Comparison of ENCODE assay signal across 8 cellular contexts in the genomic region with DNA sequence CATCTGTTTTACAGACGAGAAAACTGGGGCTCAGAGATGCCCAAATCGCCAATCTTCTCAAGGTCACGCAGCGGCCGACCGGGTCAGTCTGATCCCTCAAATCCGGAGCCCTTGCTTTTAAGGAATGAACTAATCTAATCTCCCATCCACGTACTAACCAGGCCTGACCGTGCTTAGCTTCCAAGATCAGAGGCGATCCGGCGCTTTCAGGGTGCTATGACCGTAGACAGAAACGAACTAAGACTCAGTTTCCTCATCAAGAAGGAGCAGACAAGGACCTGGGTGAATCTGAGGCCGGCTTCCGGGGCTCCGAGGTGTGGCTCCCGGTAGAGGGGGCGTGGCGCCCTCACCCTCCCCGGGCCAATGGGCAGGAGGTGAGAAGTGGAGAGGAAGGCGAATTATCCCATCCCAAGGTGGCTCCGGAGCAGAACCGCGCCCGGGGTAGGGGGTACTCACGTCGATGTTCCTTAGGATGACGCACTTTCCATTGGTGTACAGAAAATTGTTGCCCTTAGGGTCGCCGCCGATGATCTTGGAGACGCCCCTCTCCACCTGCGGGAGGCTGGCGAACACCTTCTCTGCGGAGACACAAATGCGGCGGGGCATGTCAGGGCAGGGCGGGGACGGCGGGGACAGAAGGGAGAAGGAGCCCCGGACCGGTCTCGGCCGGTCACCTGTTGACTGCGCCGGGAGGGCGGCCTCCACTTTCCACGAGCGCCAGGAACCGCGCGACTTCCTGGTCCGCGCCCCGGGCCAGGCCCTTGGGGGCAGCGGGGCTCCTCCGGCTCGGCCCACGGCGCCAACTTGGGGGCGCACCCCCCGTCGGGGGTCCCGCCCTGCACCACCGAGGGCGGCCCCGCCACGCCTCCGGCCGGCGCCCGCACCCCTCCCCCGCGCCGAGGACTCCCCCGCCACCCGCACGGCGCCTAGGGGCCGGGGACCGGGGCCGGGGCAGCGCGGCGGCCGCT. TPM values are rescaled to one million over a fixed set of nuclear protein-coding genes. Genes with fewer than 3 reads are reported as not detected.
DNase-seq lines count a peak whose midpoint lies in the region; ATAC-seq and TF ChIP-seq lines count a peak whose summit lies in the region.

No MANE protein-coding gene starts in this region.

- H3K27ac ChIP-seq in Panc1 (ENCODE audit: low read length) (peak overlapping the region; percentile 85), psoas muscle (peak overlapping the region; percentile 97)

- no TSS peak for BruUV-seq in Panc1 (replicated peaks; lab: Mats Ljungman, UMichigan)

- in situ Hi-C loops in Panc1 (cut with HindIII; ENCODE audit: low pct_unique_long_range_greater_than_20kb, low sequenced_read_pairs): no loop called here

- no peaks in the 10 kb centered on the region for H3K27me3 ChIP-seq in Panc1 (ENCODE audit: control insufficient read depth, insufficient read depth, low read length)
- no peaks in the 10 kb centered on the region for H3K27me3 ChIP-seq in psoas muscle (ENCODE audit: insufficient read depth in 3 of 3, low read length in 2 of 3)

- H3K9me3 ChIP-seq in Panc1 (ENCODE audit: control insufficient read depth, insufficient read depth, low read depth, low read length): no peaks in the 10 kb centered on the region
- no peaks in the 10 kb centered on the region for H3K9me3 ChIP-seq in psoas muscle

- intact Hi-C loops in Panc1 (cut with micrococcal nuclease; ENCODE audit: unreplicated experiment): no loop called here
- intact Hi-C loops in Right ventricle myocardium superior (cut with DNase I): no loop called here
- intact Hi-C loops in psoas muscle (cut with DNase I): loop anchor here in 1 of 2 donors (5.0 kb wide), 1 partner anchor 34 kb away; no protein-coding TSS in a partner anchor

- CTCF ChIA-PET in Panc1 (lab: Charles Lee): no interaction called here

- H3K36me3 ChIP-seq in Panc1 (ENCODE audit: control insufficient read depth, insufficient read depth, low read length) (peaks cover 10% of the 10 kb centered on the region), psoas muscle (ENCODE audit: insufficient read depth in 1 of 2, low read depth in 1 of 2) (peaks cover 14 to 47% of the 10 kb centered on the region in 2 donors)

- H3K4me3 ChIP-seq in AG10803 (ENCODE audit: low read length) (peak overlapping the region; percentile 82), Panc1 (ENCODE audit: low read depth in 2 of 2, low read length in 2 of 2) (peak overlapping the region; percentile 71 to 77), psoas muscle (peak overlapping the region; percentile 90)

- H3K4me1 ChIP-seq in Panc1 (ENCODE audit: control insufficient read depth, insufficient read depth, low read length) (peaks cover 12% of the 10 kb centered on the region), psoas muscle (peaks cover 46% of the 10 kb centered on the region)

- ATAC-seq in GM18909 (IDR thresholded peaks at IDR 0.05; ENCODE audit: poor library complexity, unreplicated experiment) (peak; percentile 35), HG03103 (IDR thresholded peaks at IDR 0.05; ENCODE audit: low read depth, unreplicated experiment) (peak; percentile 27), Panc1 (peak; percentile 75), Right ventricle myocardium superior (ENCODE audit: poor library complexity) (peak; percentile 62), psoas muscle (peak; percentile 36 to 55 (median 48))

- WGBS in psoas muscle, 3 donors: 5 to 8% (median 5%) methylated on average over 56 to 87 of the region's 87 CpGs

- POLR2A ChIA-PET in Panc1 (lab: Charles Lee): interaction anchor here (0.8 to 1.3 kb wide), 2 partner anchors 11 to 39 kb away, joined by 3 read pairs; no protein-coding TSS in a partner anchor

- TF ChIP-seq CTCF in AG10803 (conservative IDR thresholded peaks at IDR 0.05; ENCODE audit: low read length): no peak
- no peak for TF ChIP-seq CTCF in Panc1 (IDR thresholded peaks at IDR 0.05)
- no peak for TF ChIP-seq CTCF in psoas muscle (IDR thresholded peaks at IDR 0.05)

- no peak for DNase-seq in AG10803 (ENCODE audit: low read depth)
- DNase-seq in Panc1 (ENCODE audit: low read depth, low spot score): no peak
- peak; percentile 27 to 68 (median 43) for DNase-seq in activated naive CD4-positive, alpha-beta T cell (lab: John Stamatoyannopoulos, UW)
- DNase-seq in Right ventricle myocardium superior: peak; percentile 72
- DNase-seq in psoas muscle: peak; percentile 43 to 71
- no peak for DNase-seq in amniotic stem cell (lab: John Stamatoyannopoulos, UW)

RNA-seq across cellular contexts. Expression of gene WDR1, which starts 0.7 kb away (rescaled TPM):
- 260 TPM for total RNA-seq in Panc1 (2021; ENCODE audit: unreplicated experiment)
- polyA plus RNA-seq in Panc1 (2012; ENCODE audit: insufficient read length): 339 TPM
- 183 TPM for total RNA-seq in Right ventricle myocardium superior
- total RNA-seq in psoas muscle: 100 to 1,000 TPM in 3 of 4 donors, 10 to 100 TPM in 1; 86.3 to 146 (median 118) TPM
- polyA plus RNA-seq in psoas muscle: 100 to 1,000 TPM in 1 of 3 donors, 10 to 100 TPM in 2; 55.6 to 273 (median 79.1) TPM

Comparison
In these comparisons a context has a peak if more than half of its experiments do, and no peak if none do; other contexts are left out.
1. DNase-seq: peak in activated naive CD4-positive, alpha-beta T cell (4 of 4), Right ventricle myocardium superior (single experiment) and psoas muscle (2 of 2); none in AG10803 (single experiment), Panc1 (single experiment) and amniotic stem cell (single experiment).
2. Peak in every context shown above with its lines, with median percentiles within 50 percentile points of each other: H3K4me3 ChIP-seq and ATAC-seq.